ENCODE assay signal across 8 cellular contexts in the genomic region with DNA sequence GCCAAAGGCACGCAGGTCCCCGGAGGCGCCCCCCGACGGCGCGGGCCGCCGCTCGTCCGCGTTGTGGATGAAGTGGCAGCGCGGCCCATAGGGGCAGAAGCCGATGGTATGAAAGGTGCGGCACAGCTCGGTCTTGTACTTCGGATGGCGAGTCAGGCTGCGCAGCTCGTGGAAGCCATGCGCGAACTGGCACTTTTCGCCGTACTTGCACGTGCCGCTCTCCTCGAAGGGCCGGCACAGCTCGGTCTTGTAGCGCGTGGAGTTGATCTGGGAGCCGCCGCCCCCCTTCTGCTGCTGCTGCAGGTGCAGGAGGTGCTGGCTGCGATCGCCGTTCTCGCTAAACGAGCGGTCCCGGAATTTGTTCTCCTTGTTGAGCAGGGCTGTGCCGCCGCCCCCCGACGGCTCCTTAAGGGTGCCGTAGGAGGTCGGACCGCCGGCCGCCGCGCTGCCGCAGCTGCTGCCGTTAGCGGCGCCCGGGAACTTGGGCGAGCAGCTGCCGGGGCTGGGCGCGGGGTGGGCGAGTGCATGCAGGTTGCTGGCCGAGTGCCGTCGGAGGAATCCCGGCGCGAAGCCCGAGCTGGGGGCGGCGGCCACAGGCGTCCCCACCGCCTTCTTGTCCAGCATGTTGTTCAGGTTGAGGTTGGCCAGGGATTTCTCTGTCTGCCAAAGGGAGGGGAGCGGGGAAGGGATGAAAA. TPM values are rescaled to one million over a fixed set of nuclear protein-coding genes. Genes with fewer than 3 reads are reported as not detected.
DNase-seq lines count a peak whose midpoint lies in the region; TF ChIP-seq lines count a peak whose summit lies in the region.

No MANE protein-coding gene starts in this region.

- peak overlapping the region; percentile 87 for H3K4me3 Mint-ChIP-seq in nephron progenitor cell

- H3K4me1 ChIP-seq in esophagus squamous epithelium, result peaks cover 26 to 64% (median 27%) of the 10 kb centered on the region in 3 donors
- H3K4me1 ChIP-seq in subcutaneous abdominal adipose tissue (ENCODE audit: control insufficient read depth in 5 of 5, insufficient read depth in 5 of 5, low read length in 5 of 5), result peaks cover 9 to 69% (median 60%) of the 10 kb centered on the region in 5 donors

- H3K4me3 ChIP-seq in GM12864 (ENCODE audit: low read depth, low read length) (peak overlapping the region; percentile 87), esophagus squamous epithelium (peak overlapping the region; percentile 79 to 97 (median 92)), subcutaneous abdominal adipose tissue (ENCODE audit: low read depth in 1 of 5, low read length in 5 of 5) (peak overlapping the region; percentile 86 to 96 (median 95))

- H3K9ac ChIP-seq in subcutaneous abdominal adipose tissue (ENCODE audit: low read length in 5 of 5), result peak overlapping the region; percentile 63 to 93 (median 91)

- H3K27me3 Mint-ChIP-seq in nephron progenitor cell (ENCODE audit: low read depth, poor library complexity), result no peaks in the 10 kb centered on the region

- peak overlapping the region; percentile 92 for H3K27ac Mint-ChIP-seq in nephron progenitor cell

- TF ChIP-seq POLR2A in esophagus squamous epithelium (IDR thresholded peaks at IDR 0.05), result peak in 1 of 4 donors; percentile 6

- intact Hi-C loops in esophagus squamous epithelium (cut with DNase I), result loop anchor here (10.0 kb wide), 1 partner anchor 250 kb away; no protein-coding TSS in a partner anchor

- H3K27ac ChIP-seq in esophagus squamous epithelium, result peak overlapping the region; percentile 96 to 100 (median 98)
- H3K27ac ChIP-seq in subcutaneous abdominal adipose tissue (ENCODE audit: low read depth, low read length), result peak overlapping the region; percentile 98

- 0% methylated on average over 4 of the region's 74 CpGs; no CpG with 5 or more reads in 1 of the 2 donors for WGBS in esophagus squamous epithelium, 2 donors

- peaks cover 15% of the 10 kb centered on the region for H3K36me3 Mint-ChIP-seq in nephron progenitor cell (ENCODE audit: low read depth)

- peaks cover 4 to 37% (median 22%) of the 10 kb centered on the region in 3 donors for H3K36me3 ChIP-seq in esophagus squamous epithelium
- H3K36me3 ChIP-seq in subcutaneous abdominal adipose tissue (ENCODE audit: control insufficient read depth in 5 of 5, insufficient read depth in 5 of 5, low read length in 5 of 5), result peaks cover 13 to 36% (median 24%) of the 10 kb centered on the region in 5 donors

- H3K9me3 Mint-ChIP-seq in nephron progenitor cell, result no peaks in the 10 kb centered on the region

- DNase-seq in GM12864 (ENCODE audit: low read depth) (no peak), NAMALWA (ENCODE audit: low spot score) (peak; percentile 79), esophagus squamous epithelium (lab: John Stamatoyannopoulos, UW) (no peak), nephron progenitor cell (peak; percentile 54), NCI-H69 (lab: John Stamatoyannopoulos, UW) (no peak), inferior parietal cortex (ENCODE audit: extremely low spot score) (no peak)
- DNase-seq in activated T-cell treated with anti-CD3 and anti-CD28 coated beads, Interleukin-2, amount 50 U/mL, for 1 hour, result peak; percentile 73

- H3K4me1 Mint-ChIP-seq in nephron progenitor cell, result peaks cover 58% of the 10 kb centered on the region

- H3K27me3 ChIP-seq in esophagus squamous epithelium (no peaks in the 10 kb centered on the region), subcutaneous abdominal adipose tissue (ENCODE audit: control insufficient read depth in 5 of 5, insufficient read depth in 4 of 5, low read length in 5 of 5) (no peaks in the 10 kb centered on the region)

- TF ChIP-seq CTCF in GM12864 (IDR thresholded peaks at IDR 0.05; ENCODE audit: low read depth, low read length, missing control alignments), result no peak
- peak in 1 of 6 experiments; percentile 18 for TF ChIP-seq CTCF in esophagus squamous epithelium (IDR thresholded peaks at IDR 0.05)
- TF ChIP-seq CTCF in nephron progenitor cell (IDR thresholded peaks at IDR 0.05), result no peak

- H3K9me3 ChIP-seq in esophagus squamous epithelium (no peaks in the 10 kb centered on the region), subcutaneous abdominal adipose tissue (ENCODE audit: control insufficient read depth in 5 of 5, low read length in 5 of 5) (no peaks in the 10 kb centered on the region)

RNA-seq across cellular contexts. Expression of a gene that starts 1.2 kb away (rescaled TPM):
- 10 to 100 TPM; 26.6 to 87.7 (median 41.8) TPM for total RNA-seq in esophagus squamous epithelium

Comparison
In these comparisons a context has a peak if more than half of its experiments do, and no peak if none do; other contexts are left out.
1. DNase-seq: peak in NAMALWA (single experiment), activated T-cell treated with anti-CD3 and anti-CD28 coated beads, Interleukin-2, amount 50 U/mL, for 1 hour (single experiment) and nephron progenitor cell (single experiment); none in GM12864 (single experiment), esophagus squamous epithelium (single experiment), NCI-H69 (single experiment) and inferior parietal cortex (single experiment).
2. Peak in every context shown above with its lines, with median percentiles within 50 percentile points of each other: H3K4me3 ChIP-seq.